ENCODE assay signal across 22 cellular contexts in genomic region chr5:2895876-2896275, GRCh38.
DNase-seq lines count a peak whose midpoint lies in the region; ATAC-seq and TF ChIP-seq lines count a peak whose summit lies in the region.
"Had no signal": no experiment of that assay in that cellular context is flagged by ENCODE, and none has a peak within 500 bp of the region (broad histone marks: within the 10 kb centered on the region; RNA-seq: fewer than 3 reads in every experiment).

No MANE protein-coding gene starts in this region.

- H3K27ac Mint-ChIP-seq in activated T-cell treated with anti-CD3 and anti-CD28 coated beads, Interleukin-2, amount 50 U/mL, for 24 hours = no peak overlapping the region
- H3K27ac Mint-ChIP-seq: CD4-positive, alpha-beta T cell had no signal

- no peaks in the 10 kb centered on the region for H3K36me3 Mint-ChIP-seq in activated T-cell treated with anti-CD3 and anti-CD28 coated beads, Interleukin-2, amount 50 U/mL, for 24 hours (ENCODE audit: low read depth)

- no peak overlapping the region for H3K4me3 Mint-ChIP-seq in activated T-cell treated with anti-CD3 and anti-CD28 coated beads, Interleukin-2, amount 50 U/mL, for 24 hours
- H3K4me3 Mint-ChIP-seq: CD4-positive, alpha-beta T cell had no signal

- no peaks in the 10 kb centered on the region for H3K9me3 ChIP-seq in upper lobe of right lung
- H3K9me3 ChIP-seq: A549; BLaER1 treated with 17β-estradiol and CSF1 and Interleukin-3, amounts not matched to agents 10 nM and 100 nM had no signal

- no peaks in the 10 kb centered on the region for H3K27me3 Mint-ChIP-seq in activated T-cell treated with anti-CD3 and anti-CD28 coated beads, Interleukin-2, amount 50 U/mL, for 24 hours
- H3K27me3 Mint-ChIP-seq: CD4-positive, alpha-beta T cell had no signal

- H3K36me3 ChIP-seq in upper lobe of right lung = no peaks in the 10 kb centered on the region
- H3K36me3 ChIP-seq: BLaER1 treated with 17β-estradiol and CSF1 and Interleukin-3, amounts not matched to agents 10 nM and 100 nM had no signal

- no peaks in the 10 kb centered on the region for H3K4me1 Mint-ChIP-seq in activated T-cell treated with anti-CD3 and anti-CD28 coated beads, Interleukin-2, amount 50 U/mL, for 24 hours (ENCODE audit: low read depth)

- TF ChIP-seq CTCF in coronary artery (IDR thresholded peaks at IDR 0.05) (no peak), upper lobe of right lung (IDR thresholded peaks at IDR 0.05) (no peak)

- ATAC-seq in upper lobe of right lung = no peak
- no peak for ATAC-seq in HG02763 (IDR thresholded peaks at IDR 0.05; ENCODE audit: unreplicated experiment)
- ATAC-seq in GM19035 (IDR thresholded peaks at IDR 0.05; ENCODE audit: unreplicated experiment) = no peak
- ATAC-seq: A549, HCT116 had no signal

- H3K4me1 ChIP-seq in upper lobe of right lung = no peaks in the 10 kb centered on the region
- H3K4me1 ChIP-seq: A549 had no signal

- H3K4me3 ChIP-seq in coronary artery = no peak overlapping the region
- no peak overlapping the region for H3K4me3 ChIP-seq in upper lobe of right lung
- H3K4me3 ChIP-seq: A549; BLaER1 treated with 17β-estradiol and CSF1 and Interleukin-3, amounts not matched to agents 10 nM and 100 nM had no signal

- H3K27ac ChIP-seq in coronary artery = no peak overlapping the region
- no peak overlapping the region for H3K27ac ChIP-seq in upper lobe of right lung
- H3K27ac ChIP-seq: A549; BLaER1 treated with 17β-estradiol and CSF1 and Interleukin-3, amounts not matched to agents 10 nM and 100 nM; HL-60 had no signal

- no peaks in the 10 kb centered on the region for H3K27me3 ChIP-seq in upper lobe of right lung
- H3K27me3 ChIP-seq: BLaER1 treated with 17β-estradiol and CSF1 and Interleukin-3, amounts not matched to agents 10 nM and 100 nM had no signal

- intact Hi-C loops in posterior vena cava (cut with DNase I) = no loop called here
- intact Hi-C loops in upper lobe of right lung (cut with DNase I) = no loop called here

- DNase-seq in coronary artery (ENCODE audit: low spot score) = peak; percentile 45
- DNase-seq in islet precursor cell = peak; percentile 38
- peak; percentile 64 for DNase-seq in posterior vena cava (ENCODE audit: low spot score)
- peak; percentile 42 for DNase-seq in upper lobe of right lung
- no peak for DNase-seq in activated T-cell treated with anti-CD3 and anti-CD28 coated beads, Interleukin-2, amount 50 U/mL, for 24 hours
- DNase-seq: AML-193; CD4-positive, alpha-beta T cell; DMS53; NCI-H1092; NCI-H1417 treated with DMSO at 0.1 percent for 48 hours; NCI-H1694 treated with DMSO at 0.1 percent for 48 hours; NCI-H2081; NCI-H2227 treated with DMSO at 0.1 percent for 48 hours; NCI-H526 treated with DMSO at 0.1 percent for 48 hours; RPMI8226; SHP77 had no signal

- no peaks in the 10 kb centered on the region for H3K9me3 Mint-ChIP-seq in activated T-cell treated with anti-CD3 and anti-CD28 coated beads, Interleukin-2, amount 50 U/mL, for 24 hours
